In genomic region chr4:23717528-23718248, GRCh38 we compare ENCODE assay signal across 8 cellular contexts.
DNase-seq lines count a peak whose midpoint lies in the region; ATAC-seq and TF ChIP-seq lines count a peak whose summit lies in the region.

No MANE protein-coding gene starts in this region.

- ATAC-seq in GM23338 = peak; percentile 47; the same call in 1 of the 3 replicates
- no peak for ATAC-seq in GM18498 (IDR thresholded peaks at IDR 0.05; ENCODE audit: unreplicated experiment)
- ATAC-seq in GM18858 (IDR thresholded peaks at IDR 0.05; ENCODE audit: unreplicated experiment) = no peak
- no peak for ATAC-seq in HG03469 (IDR thresholded peaks at IDR 0.05; ENCODE audit: unreplicated experiment)

- H3K27ac Mint-ChIP-seq in GM23338 = no peak overlapping the region

- H3K4me3 ChIP-seq in BE2C (ENCODE audit: low read depth, low read length) = no peak overlapping the region
- no peak overlapping the region for H3K4me3 ChIP-seq in GM23338

- H3K9me3 ChIP-seq in BE2C = no peaks in the 10 kb centered on the region

- no peak overlapping the region for H3K4me2 ChIP-seq in GM23338

- H3K79me2 ChIP-seq in GM23338 (replicated peaks; ENCODE audit: insufficient read depth) = no peaks in the 10 kb centered on the region

- peaks cover 7% of the 10 kb centered on the region; the same call in 2 of the 3 replicates for H3K36me3 Mint-ChIP-seq in GM23338 (ENCODE audit: low read depth)

- H3F3A ChIP-seq in GM23338 (replicated peaks; ENCODE audit: low read depth) = no peaks in the 10 kb centered on the region

- peaks cover 5% of the 10 kb centered on the region; the same call in 1 of the 3 replicates for H3K9me3 Mint-ChIP-seq in GM23338

- DNase-seq in BE2C = peak; percentile 46
- DNase-seq in GM23338 (ENCODE audit: low spot score) = peak; percentile 60
- DNase-seq in SK-N-DZ (ENCODE audit: low spot score) = peak; percentile 16
- peak; percentile 61 for DNase-seq in iPS-NIHi7 (ENCODE audit: extremely low spot score)
- DNase-seq in DMS153 treated with DMSO at 0.1 percent for 48 hours (lab: John Stamatoyannopoulos, UW; ENCODE audit: unreplicated experiment) = no peak

- no peak overlapping the region for H3K27ac ChIP-seq in GM23338 (ENCODE audit: low read depth)

- no peaks in the 10 kb centered on the region for H4K20me1 ChIP-seq in GM23338 (replicated peaks; ENCODE audit: insufficient read depth)

- H3K4me1 ChIP-seq in BE2C (no peaks in the 10 kb centered on the region), GM23338 (ENCODE audit: insufficient read depth) (no peaks in the 10 kb centered on the region)

- no peak overlapping the region for H2AFZ ChIP-seq in GM23338

- no peaks in the 10 kb centered on the region for H3K27me3 Mint-ChIP-seq in GM23338 (ENCODE audit: insufficient read depth, low read depth, poor library complexity)

- H3K9me2 ChIP-seq in GM23338 (ENCODE audit: insufficient read depth) = peaks cover 5% of the 10 kb centered on the region

- H3K27me3 ChIP-seq in BE2C (no peaks in the 10 kb centered on the region), GM23338 (ENCODE audit: insufficient read depth) (no peaks in the 10 kb centered on the region)

- peaks cover 2% of the 10 kb centered on the region for H3K4me1 Mint-ChIP-seq in GM23338

- no peaks in the 10 kb centered on the region for H3K36me3 ChIP-seq in BE2C
- no peaks in the 10 kb centered on the region for H3K36me3 ChIP-seq in GM23338 (ENCODE audit: insufficient read depth)

- no peak overlapping the region for H3K4me3 Mint-ChIP-seq in GM23338

- peak; percentile 67 for TF ChIP-seq CTCF in BE2C (IDR thresholded peaks at IDR 0.05; ENCODE audit: low read depth, low read length)
- peak; percentile 55 to 65 for TF ChIP-seq CTCF in GM23338 (conservative IDR thresholded peaks at IDR 0.05; ENCODE audit: low read depth in 2 of 2)

TF ChIP-seq in GM23338, 12 proteins besides CTCF, POLR2A, EP300 and RAD21:
- TF ChIP-seq REST (IDR thresholded peaks at IDR 0.05; ENCODE audit: unreplicated experiment) = no peak
- no peak for TF ChIP-seq EZH2 (IDR thresholded peaks at IDR 0.05; ENCODE audit: low read depth, unreplicated experiment)
- TF ChIP-seq STAT1 (IDR thresholded peaks at IDR 0.05; ENCODE audit: unreplicated experiment) = no peak
- no peak for TF ChIP-seq CREB1 (CRISPR knock-in tag; IDR thresholded peaks at IDR 0.05; ENCODE audit: low read depth)
- TF ChIP-seq ZNF331 (CRISPR knock-in tag; IDR thresholded peaks at IDR 0.05; ENCODE audit: low read depth) = no peak
- no peak for TF ChIP-seq NANOG (IDR thresholded peaks at IDR 0.05; ENCODE audit: borderline replicate concordance)
- no peak for TF ChIP-seq ETS1 (IDR thresholded peaks at IDR 0.05)
- TF ChIP-seq EZH2phosphoT487 (IDR thresholded peaks at IDR 0.05; ENCODE audit: unreplicated experiment) = no peak
- no peak for TF ChIP-seq ZNF462 (CRISPR knock-in tag; IDR thresholded peaks at IDR 0.05)
- no peak for TF ChIP-seq POLR2AphosphoS5 (IDR thresholded peaks at IDR 0.05; ENCODE audit: low read depth)
TF ChIP-seq in GM23338: peak in this region for 0.
